Comparison of ENCODE assay signal across 7 cellular contexts in genomic region chr10:103265712-103266329, GRCh38. TPM values are rescaled to one million over a fixed set of nuclear protein-coding genes. Genes with fewer than 3 reads are reported as not detected.
DNase-seq lines count a peak whose midpoint lies in the region; ATAC-seq and TF ChIP-seq lines count a peak whose summit lies in the region.

No MANE protein-coding gene starts in this region.

- H3K36me3 Mint-ChIP-seq in HFFc6 (ENCODE audit: low read depth) = peaks cover 4% of the 10 kb centered on the region; the same call in 1 of the 2 replicates
- peaks cover 1% of the 10 kb centered on the region for H3K36me3 Mint-ChIP-seq in activated T-helper 1 cell treated with anti-CD3 and anti-CD28 coated beads, Interleukin-12 subunit alpha, Interleukin-12 subunit beta, Interleukin-2, Interleukin-4 antibody, amounts not matched to agents 30 ng/mL and 10 ng/mL and 1 ng/mL, durations not matched to agents 14 hours and 24 hours and 36 hours (ENCODE audit: low read depth)

- peak; percentile 61 for ATAC-seq in esophagus mucosa
- ATAC-seq in HG03521 (IDR thresholded peaks at IDR 0.05; ENCODE audit: unreplicated experiment) = no peak
- no peak for ATAC-seq in GM18868 (IDR thresholded peaks at IDR 0.05; ENCODE audit: unreplicated experiment)

- peak; percentile 51 for DNase-seq in HFFc6
- peak; percentile 5 for DNase-seq in T follicular helper cell (ENCODE audit: low read depth)
- DNase-seq in pulmonary artery endothelial cell (ENCODE audit: low read depth, low spot score) = peak; percentile 35
- DNase-seq in activated T-helper 1 cell treated with anti-CD3 and anti-CD28 coated beads, Interleukin-12 subunit alpha, Interleukin-12 subunit beta, Interleukin-2, Interleukin-4 antibody, amounts not matched to agents 30 ng/mL and 10 ng/mL and 1 ng/mL, durations not matched to agents 14 hours and 24 hours and 36 hours (ENCODE audit: low spot score) = no peak

- no peaks in the 10 kb centered on the region; the same call in none of the 2 replicates for H3K9me3 Mint-ChIP-seq in HFFc6
- peaks cover 12% of the 10 kb centered on the region for H3K9me3 Mint-ChIP-seq in activated T-helper 1 cell treated with anti-CD3 and anti-CD28 coated beads, Interleukin-12 subunit alpha, Interleukin-12 subunit beta, Interleukin-2, Interleukin-4 antibody, amounts not matched to agents 30 ng/mL and 10 ng/mL and 1 ng/mL, durations not matched to agents 14 hours and 24 hours and 36 hours

- peaks cover 4% of the 10 kb centered on the region for H3K27me3 Mint-ChIP-seq in HFFc6 (ENCODE audit: insufficient read depth)
- H3K27me3 Mint-ChIP-seq in activated T-helper 1 cell treated with anti-CD3 and anti-CD28 coated beads, Interleukin-12 subunit alpha, Interleukin-12 subunit beta, Interleukin-2, Interleukin-4 antibody, amounts not matched to agents 30 ng/mL and 10 ng/mL and 1 ng/mL, durations not matched to agents 14 hours and 24 hours and 36 hours (ENCODE audit: insufficient read depth) = peaks cover 19% of the 10 kb centered on the region

- no peak for TF ChIP-seq CTCF in HFFc6 (IDR thresholded peaks at IDR 0.05)

- peaks cover 6% of the 10 kb centered on the region; the same call in 1 of the 2 replicates for H3K4me1 Mint-ChIP-seq in HFFc6 (ENCODE audit: low read depth)
- H3K4me1 Mint-ChIP-seq in activated T-helper 1 cell treated with anti-CD3 and anti-CD28 coated beads, Interleukin-12 subunit alpha, Interleukin-12 subunit beta, Interleukin-2, Interleukin-4 antibody, amounts not matched to agents 30 ng/mL and 10 ng/mL and 1 ng/mL, durations not matched to agents 14 hours and 24 hours and 36 hours (ENCODE audit: low read depth) = peaks cover 6% of the 10 kb centered on the region

- intact Hi-C loops in activated T-helper 1 cell treated with anti-CD3 and anti-CD28 coated beads, Interleukin-12 subunit alpha, Interleukin-12 subunit beta, Interleukin-2, Interleukin-4 antibody, amounts not matched to agents 30 ng/mL and 10 ng/mL and 1 ng/mL, durations not matched to agents 14 hours and 24 hours and 36 hours (cut with micrococcal nuclease) = loop anchor here (1.0 kb wide), 1 partner anchor 9 kb away; no protein-coding TSS in a partner anchor

- no peak overlapping the region for H3K4me3 Mint-ChIP-seq in HFFc6
- H3K4me3 Mint-ChIP-seq in activated T-helper 1 cell treated with anti-CD3 and anti-CD28 coated beads, Interleukin-12 subunit alpha, Interleukin-12 subunit beta, Interleukin-2, Interleukin-4 antibody, amounts not matched to agents 30 ng/mL and 10 ng/mL and 1 ng/mL, durations not matched to agents 14 hours and 24 hours and 36 hours = no peak overlapping the region

- H3K27ac Mint-ChIP-seq in HFFc6 = no peak overlapping the region
- no peak overlapping the region for H3K27ac Mint-ChIP-seq in activated T-helper 1 cell treated with anti-CD3 and anti-CD28 coated beads, Interleukin-12 subunit alpha, Interleukin-12 subunit beta, Interleukin-2, Interleukin-4 antibody, amounts not matched to agents 30 ng/mL and 10 ng/mL and 1 ng/mL, durations not matched to agents 14 hours and 24 hours and 36 hours

RNA-seq across cellular contexts. Expression of gene INA, which starts 11.1 kb away (rescaled TPM):
- total RNA-seq in HFFc6 (2021; fragmentation: NEBNext Ultra II Directional; extraction: Animal tissue kit (Norgen Biotek cat#: 25700)) = 1 to 10 TPM in 2 of 6 experiments, under 1 TPM in 3, not detected in 1; 0.06 to 1.3 (median 0.10) TPM
- total RNA-seq in esophagus mucosa (1.4 TPM), pulmonary artery endothelial cell (0.13 and 0.18 TPM in 2 replicates)
- total RNA-seq in activated T-helper 1 cell treated with anti-CD3 and anti-CD28 coated beads, Interleukin-12 subunit alpha, Interleukin-12 subunit beta, Interleukin-2, Interleukin-4 antibody, amounts not matched to agents 30 ng/mL and 10 ng/mL and 1 ng/mL, durations not matched to agents 14 hours and 24 hours and 36 hours = 1.5 TPM in 2 replicates

RNA-seq across cellular contexts. Expression of gene RPEL1, which starts 20.1 kb away (rescaled TPM):
- total RNA-seq in HFFc6 (2021; fragmentation: NEBNext Ultra II Directional; extraction: Animal tissue kit (Norgen Biotek cat#: 25700)) = under 1 TPM in 1 of 6 experiments, not detected in 5; 0.14 TPM
- total RNA-seq in esophagus mucosa (not detected), pulmonary artery endothelial cell (0.07 and 0.13 TPM in 2 replicates)
- total RNA-seq in activated T-helper 1 cell treated with anti-CD3 and anti-CD28 coated beads, Interleukin-12 subunit alpha, Interleukin-12 subunit beta, Interleukin-2, Interleukin-4 antibody, amounts not matched to agents 30 ng/mL and 10 ng/mL and 1 ng/mL, durations not matched to agents 14 hours and 24 hours and 36 hours = not detected in 2 replicates
